24 cellular contexts compared by ENCODE assay signal in the genomic region with DNA sequence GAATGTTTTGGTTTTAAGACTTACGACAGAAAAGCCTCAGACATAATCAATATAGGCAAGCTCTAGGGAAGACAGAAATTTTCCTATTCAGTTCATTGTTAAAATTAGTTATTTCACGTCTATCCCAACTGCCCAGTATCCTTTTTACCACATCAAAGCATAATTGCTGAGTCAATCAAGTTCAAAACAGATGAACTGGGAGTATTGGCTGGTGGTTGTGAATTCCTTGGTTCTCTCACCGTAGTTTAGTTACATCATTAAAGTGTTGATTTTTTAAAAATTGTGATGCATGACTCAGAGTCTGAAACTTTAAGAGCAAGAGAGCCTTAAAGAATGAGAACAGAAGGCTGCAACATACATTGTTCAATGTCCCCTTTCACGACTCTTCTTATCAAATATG.
DNase-seq lines count a peak whose midpoint lies in the region; ATAC-seq and TF ChIP-seq lines count a peak whose summit lies in the region.
"Had no signal": no experiment of that assay in that cellular context is flagged by ENCODE, and none has a peak within 500 bp of the region (broad histone marks: within the 10 kb centered on the region; RNA-seq: fewer than 3 reads in every experiment).

No MANE protein-coding gene starts in this region.

- H3K9me3 ChIP-seq in breast epithelium, result peaks cover 0 to 7% of the 10 kb centered on the region in 2 donors

- ATAC-seq in HG03139 (IDR thresholded peaks at IDR 0.05; ENCODE audit: unreplicated experiment) (no peak), HG02610 (IDR thresholded peaks at IDR 0.05; ENCODE audit: unreplicated experiment) (no peak), GM21717 (IDR thresholded peaks at IDR 0.05; ENCODE audit: unreplicated experiment) (no peak)
- ATAC-seq: SK-N-SH treated with all-trans-retinoic acid at 6 μM for 48 hours had no signal

- POLR2A ChIA-PET in MCF 10A (lab: Yijun Ruan, JAX), result no interaction called here

- H3K36me3 Mint-ChIP-seq in MCF 10A (ENCODE audit: insufficient read depth, unreplicated experiment), result no peaks in the 10 kb centered on the region
- H3K36me3 Mint-ChIP-seq: CD14-positive monocyte had no signal

- no peak overlapping the region for H3K4me3 ChIP-seq in breast epithelium

- H3K36me3 ChIP-seq in breast epithelium, result no peaks in the 10 kb centered on the region

- no peaks in the 10 kb centered on the region for H3K9me3 Mint-ChIP-seq in MCF 10A (ENCODE audit: unreplicated experiment)
- H3K9me3 Mint-ChIP-seq: HFFc6 had no signal

- H3K27ac Mint-ChIP-seq in MCF 10A (ENCODE audit: low read depth, unreplicated experiment), result no peak overlapping the region
- H3K27ac Mint-ChIP-seq: CD14-positive monocyte, HFFc6 had no signal

- BruUV-seq in MCF 10A (replicated peaks; lab: Mats Ljungman, UMichigan), result no TSS peak

- H3K4me1 Mint-ChIP-seq in MCF 10A (ENCODE audit: insufficient read depth, unreplicated experiment), result peaks cover 8% of the 10 kb centered on the region
- H3K4me1 Mint-ChIP-seq: CD14-positive monocyte had no signal

- intact Hi-C loops in MCF 10A (cut with micrococcal nuclease), result no loop called here
- intact Hi-C loops in breast epithelium (cut with DNase I; ENCODE audit: low total_unique reads), result no loop called here

- no peak for TF ChIP-seq POLR2A in breast epithelium (IDR thresholded peaks at IDR 0.05)

- no peak overlapping the region for H3K27ac ChIP-seq in breast epithelium
- H3K27ac ChIP-seq: 22Rv1 had no signal

- DNase-seq in MCF 10A (ENCODE audit: unreplicated experiment), result peak; percentile 22
- no peak for DNase-seq in breast epithelium (ENCODE audit: low spot score in 2 of 2)
- peak; percentile 74 for DNase-seq in astrocyte of the hippocampus (ENCODE audit: low read depth, low spot score)
- DNase-seq in iris pigment epithelial cell (ENCODE audit: low read depth), result peak; percentile 46
- no peak for DNase-seq in NCI-H2107 (lab: John Stamatoyannopoulos, UW)
- DNase-seq: COR-L47, DMS 273 treated with DMSO at 0.1 percent for 48 hours, DND-41, HFFc6, Kasumi-1, NCI-H1105 treated with DMSO at 0.1 percent for 48 hours, NCI-H1694 treated with DMSO at 0.1 percent for 48 hours, NCI-H2227 treated with DMSO at 0.1 percent for 48 hours, NCI-H524, NCI-H82, OCI-M1, RPMI8226, SIG-M5 had no signal

- no peaks in the 10 kb centered on the region for H3K27me3 Mint-ChIP-seq in MCF 10A (ENCODE audit: insufficient read depth, unreplicated experiment)

- no peak overlapping the region for H3K4me3 Mint-ChIP-seq in MCF 10A (ENCODE audit: unreplicated experiment)
- H3K4me3 Mint-ChIP-seq: CD14-positive monocyte, HFFc6 had no signal

- CTCF ChIA-PET in MCF 10A (lab: Yijun Ruan, JAX), result interaction anchor here (0.9 to 2.5 kb wide), 2 partner anchors 38 to 591 kb away, joined by 3 to 11 read pairs; no protein-coding TSS in a partner anchor

- H3K27me3 ChIP-seq in breast epithelium, result no peaks in the 10 kb centered on the region

- H3K4me1 ChIP-seq in breast epithelium, result no peaks in the 10 kb centered on the region

- TF ChIP-seq CTCF in MCF 10A (IDR thresholded peaks at IDR 0.05; ENCODE audit: unreplicated experiment) (no peak), breast epithelium (IDR thresholded peaks at IDR 0.05) (no peak)

Comparison
In these comparisons a context has a peak if more than half of its experiments do, and no peak if none do; other contexts are left out.
1. DNase-seq: peak in MCF 10A (single experiment), astrocyte of the hippocampus (single experiment) and iris pigment epithelial cell (single experiment); none in breast epithelium (0 of 2) and NCI-H2107 (single experiment).